ENCODE assay signal across 1 cellular context in genomic region chr3:195425849-195426248, GRCh38.
TF ChIP-seq lines count a peak whose summit lies in the region.

No MANE protein-coding gene starts in this region.

TF ChIP-seq in SK-N-SH, 30 proteins besides CTCF, POLR2A, EP300 and RAD21:
- TF ChIP-seq, protein P1, sequence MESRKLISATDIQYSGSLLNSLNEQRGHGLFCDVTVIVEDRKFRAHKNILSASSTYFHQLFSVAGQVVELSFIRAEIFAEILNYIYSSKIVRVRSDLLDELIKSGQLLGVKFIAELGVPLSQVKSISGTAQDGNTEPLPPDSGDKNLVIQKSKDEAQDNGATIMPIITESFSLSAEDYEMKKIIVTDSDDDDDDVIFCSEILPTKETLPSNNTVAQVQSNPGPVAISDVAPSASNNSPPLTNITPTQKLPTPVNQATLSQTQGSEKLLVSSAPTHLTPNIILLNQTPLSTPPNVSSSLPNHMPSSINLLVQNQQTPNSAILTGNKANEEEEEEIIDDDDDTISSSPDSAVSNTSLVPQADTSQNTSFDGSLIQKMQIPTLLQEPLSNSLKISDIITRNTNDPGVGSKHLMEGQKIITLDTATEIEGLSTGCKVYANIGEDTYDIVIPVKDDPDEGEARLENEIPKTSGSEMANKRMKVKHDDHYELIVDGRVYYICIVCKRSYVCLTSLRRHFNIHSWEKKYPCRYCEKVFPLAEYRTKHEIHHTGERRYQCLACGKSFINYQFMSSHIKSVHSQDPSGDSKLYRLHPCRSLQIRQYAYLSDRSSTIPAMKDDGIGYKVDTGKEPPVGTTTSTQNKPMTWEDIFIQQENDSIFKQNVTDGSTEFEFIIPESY (IDR thresholded peaks at IDR 0.05; ENCODE audit: borderline replicate concordance, low read depth) = no peak
- TF ChIP-seq FOXJ3 (CRISPR knock-in tag; IDR thresholded peaks at IDR 0.05) (no peak), MEF2A (IDR thresholded peaks at IDR 0.05; ENCODE audit: borderline replicate concordance, low read depth) (no peak), GATA2 (CRISPR knock-in tag; IDR thresholded peaks at IDR 0.05) (no peak), USF2 (IDR thresholded peaks at IDR 0.05; ENCODE audit: borderline replicate concordance, low read depth, low read length) (no peak), TAF1 (IDR thresholded peaks at IDR 0.05; ENCODE audit: borderline replicate concordance, low read depth, low read length) (no peak), POLR2AphosphoS5 (IDR thresholded peaks at IDR 0.05; ENCODE audit: low read depth, low read length) (no peak), TEAD4 (IDR thresholded peaks at IDR 0.05; ENCODE audit: borderline replicate concordance, insufficient read depth) (no peak), RFX5 (IDR thresholded peaks at IDR 0.05; ENCODE audit: low read length) (no peak), CHD2 (IDR thresholded peaks at IDR 0.05; ENCODE audit: low read length, partially characterized antibody) (no peak), FOXM1 (IDR thresholded peaks at IDR 0.05; ENCODE audit: low read depth) (no peak), RXRA (IDR thresholded peaks at IDR 0.05; ENCODE audit: borderline replicate concordance, low read depth) (no peak), TCF12 (IDR thresholded peaks at IDR 0.05) (no peak), USF1 (IDR thresholded peaks at IDR 0.05; ENCODE audit: borderline replicate concordance, low read depth) (no peak), YY1 (IDR thresholded peaks at IDR 0.05; ENCODE audit: low read depth) (no peak), JUND (IDR thresholded peaks at IDR 0.05) (no peak)
- TF ChIP-seq, protein P2, sequence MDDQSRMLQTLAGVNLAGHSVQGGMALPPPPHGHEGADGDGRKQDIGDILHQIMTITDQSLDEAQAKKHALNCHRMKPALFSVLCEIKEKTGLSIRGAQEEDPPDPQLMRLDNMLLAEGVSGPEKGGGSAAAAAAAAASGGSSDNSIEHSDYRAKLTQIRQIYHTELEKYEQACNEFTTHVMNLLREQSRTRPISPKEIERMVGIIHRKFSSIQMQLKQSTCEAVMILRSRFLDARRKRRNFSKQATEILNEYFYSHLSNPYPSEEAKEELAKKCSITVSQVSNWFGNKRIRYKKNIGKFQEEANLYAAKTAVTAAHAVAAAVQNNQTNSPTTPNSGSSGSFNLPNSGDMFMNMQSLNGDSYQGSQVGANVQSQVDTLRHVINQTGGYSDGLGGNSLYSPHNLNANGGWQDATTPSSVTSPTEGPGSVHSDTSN (IDR thresholded peaks at IDR 0.05) = no peak
- TF ChIP-seq, protein P3, sequence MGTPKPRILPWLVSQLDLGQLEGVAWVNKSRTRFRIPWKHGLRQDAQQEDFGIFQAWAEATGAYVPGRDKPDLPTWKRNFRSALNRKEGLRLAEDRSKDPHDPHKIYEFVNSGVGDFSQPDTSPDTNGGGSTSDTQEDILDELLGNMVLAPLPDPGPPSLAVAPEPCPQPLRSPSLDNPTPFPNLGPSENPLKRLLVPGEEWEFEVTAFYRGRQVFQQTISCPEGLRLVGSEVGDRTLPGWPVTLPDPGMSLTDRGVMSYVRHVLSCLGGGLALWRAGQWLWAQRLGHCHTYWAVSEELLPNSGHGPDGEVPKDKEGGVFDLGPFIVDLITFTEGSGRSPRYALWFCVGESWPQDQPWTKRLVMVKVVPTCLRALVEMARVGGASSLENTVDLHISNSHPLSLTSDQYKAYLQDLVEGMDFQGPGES (IDR thresholded peaks at IDR 0.05; ENCODE audit: low read depth, low read length) = no peak
- TF ChIP-seq, protein P4, sequence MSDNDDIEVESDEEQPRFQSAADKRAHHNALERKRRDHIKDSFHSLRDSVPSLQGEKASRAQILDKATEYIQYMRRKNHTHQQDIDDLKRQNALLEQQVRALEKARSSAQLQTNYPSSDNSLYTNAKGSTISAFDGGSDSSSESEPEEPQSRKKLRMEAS (IDR thresholded peaks at IDR 0.05; ENCODE audit: low read depth) = no peak
- TF ChIP-seq, protein P5, sequence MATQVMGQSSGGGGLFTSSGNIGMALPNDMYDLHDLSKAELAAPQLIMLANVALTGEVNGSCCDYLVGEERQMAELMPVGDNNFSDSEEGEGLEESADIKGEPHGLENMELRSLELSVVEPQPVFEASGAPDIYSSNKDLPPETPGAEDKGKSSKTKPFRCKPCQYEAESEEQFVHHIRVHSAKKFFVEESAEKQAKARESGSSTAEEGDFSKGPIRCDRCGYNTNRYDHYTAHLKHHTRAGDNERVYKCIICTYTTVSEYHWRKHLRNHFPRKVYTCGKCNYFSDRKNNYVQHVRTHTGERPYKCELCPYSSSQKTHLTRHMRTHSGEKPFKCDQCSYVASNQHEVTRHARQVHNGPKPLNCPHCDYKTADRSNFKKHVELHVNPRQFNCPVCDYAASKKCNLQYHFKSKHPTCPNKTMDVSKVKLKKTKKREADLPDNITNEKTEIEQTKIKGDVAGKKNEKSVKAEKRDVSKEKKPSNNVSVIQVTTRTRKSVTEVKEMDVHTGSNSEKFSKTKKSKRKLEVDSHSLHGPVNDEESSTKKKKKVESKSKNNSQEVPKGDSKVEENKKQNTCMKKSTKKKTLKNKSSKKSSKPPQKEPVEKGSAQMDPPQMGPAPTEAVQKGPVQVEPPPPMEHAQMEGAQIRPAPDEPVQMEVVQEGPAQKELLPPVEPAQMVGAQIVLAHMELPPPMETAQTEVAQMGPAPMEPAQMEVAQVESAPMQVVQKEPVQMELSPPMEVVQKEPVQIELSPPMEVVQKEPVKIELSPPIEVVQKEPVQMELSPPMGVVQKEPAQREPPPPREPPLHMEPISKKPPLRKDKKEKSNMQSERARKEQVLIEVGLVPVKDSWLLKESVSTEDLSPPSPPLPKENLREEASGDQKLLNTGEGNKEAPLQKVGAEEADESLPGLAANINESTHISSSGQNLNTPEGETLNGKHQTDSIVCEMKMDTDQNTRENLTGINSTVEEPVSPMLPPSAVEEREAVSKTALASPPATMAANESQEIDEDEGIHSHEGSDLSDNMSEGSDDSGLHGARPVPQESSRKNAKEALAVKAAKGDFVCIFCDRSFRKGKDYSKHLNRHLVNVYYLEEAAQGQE (IDR thresholded peaks at IDR 0.05; ENCODE audit: low read depth, low read length) = no peak
